17 cellular contexts compared by ENCODE assay signal in genomic region chr1:31198591-31198990, GRCh38. TPM values are rescaled to one million over a fixed set of nuclear protein-coding genes. Genes with fewer than 3 reads are reported as not detected.
DNase-seq lines count a peak whose midpoint lies in the region; ATAC-seq and TF ChIP-seq lines count a peak whose summit lies in the region.
"Had no signal": no experiment of that assay in that cellular context is flagged by ENCODE, and none has a peak within 500 bp of the region (broad histone marks: within the 10 kb centered on the region; RNA-seq: fewer than 3 reads in every experiment).

No MANE protein-coding gene starts in this region.

- 44 to 64% methylated on average over 2 to 6 of the region's 6 CpGs for WGBS in endodermal cell (ENCODE audit: insufficient coverage in 1 of 2, insufficient read length in 1 of 2), 2 experiments

- H3K4me1 ChIP-seq in endodermal cell (ENCODE audit: control insufficient read depth, insufficient read depth, low read length) = no peaks in the 10 kb centered on the region

- DNase-seq in H7 (peak; percentile 79), NCI-H69 (lab: John Stamatoyannopoulos, UW) (peak; percentile 56), endodermal cell (no peak), neural crest cell (ENCODE audit: low read depth, low spot score) (no peak), omental fat pad (ENCODE audit: low spot score) (no peak), occipital lobe (lab: John Stamatoyannopoulos, UW) (no peak), GM19238 (ENCODE audit: insufficient read length, low spot score) (no peak)
- DNase-seq: CD4-positive, CD25-positive, alpha-beta regulatory T cell; DMS79; NCI-H1105; NCI-H187; NCI-H345; NCI-H524; PC-3; Right ventricle myocardium superior had no signal

- H3K4me3 ChIP-seq in H7 (ENCODE audit: insufficient read depth, low read depth, low read length) = no peak overlapping the region
- no peak overlapping the region for H3K4me3 ChIP-seq in endodermal cell (ENCODE audit: low read length)

- ATAC-seq in omental fat pad (ENCODE audit: low FRiP score) = no peak
- ATAC-seq: HCT116, PC-3 had no signal

- peak overlapping the region; percentile 97 for H3K27ac ChIP-seq in endodermal cell (ENCODE audit: low read depth, low read length)

- H3K9ac ChIP-seq in endodermal cell (ENCODE audit: extremely low read depth, low read length, poor library complexity, severe bottlenecking) = no peak overlapping the region

- H3K9me3 Mint-ChIP-seq in endodermal cell (no peaks in the 10 kb centered on the region), neural crest cell (no peaks in the 10 kb centered on the region)
- H3K9me3 Mint-ChIP-seq: IgD-negative memory B cell had no signal

- no peaks in the 10 kb centered on the region for H3K27me3 ChIP-seq in H7 (ENCODE audit: control insufficient read depth, insufficient read depth, low read length)
- H3K27me3 ChIP-seq in endodermal cell (ENCODE audit: control insufficient read depth, insufficient read depth, low read length, poor library complexity, severe bottlenecking) = no peaks in the 10 kb centered on the region

- H3K27me3 Mint-ChIP-seq in endodermal cell (ENCODE audit: insufficient read depth) = no peaks in the 10 kb centered on the region
- H3K27me3 Mint-ChIP-seq in neural crest cell (ENCODE audit: low read depth) = no peaks in the 10 kb centered on the region

- no peaks in the 10 kb centered on the region for H3K9me3 ChIP-seq in endodermal cell (ENCODE audit: control insufficient read depth, low read length)

- no peaks in the 10 kb centered on the region for H3K36me3 Mint-ChIP-seq in endodermal cell (ENCODE audit: low read depth)
- H3K36me3 Mint-ChIP-seq in neural crest cell (ENCODE audit: low read depth) = no peaks in the 10 kb centered on the region
- H3K36me3 Mint-ChIP-seq: CD4-positive, CD25-positive, alpha-beta regulatory T cell had no signal

- H3K4me1 Mint-ChIP-seq in endodermal cell = peaks cover 5% of the 10 kb centered on the region
- peaks cover 33% of the 10 kb centered on the region for H3K4me1 Mint-ChIP-seq in neural crest cell
- H3K4me1 Mint-ChIP-seq: CD4-positive, CD25-positive, alpha-beta regulatory T cell; IgD-negative memory B cell had no signal

- H3K27ac Mint-ChIP-seq in endodermal cell (no peak overlapping the region), neural crest cell (ENCODE audit: unreplicated experiment) (peak overlapping the region; percentile 84)
- H3K27ac Mint-ChIP-seq: CD4-positive, CD25-positive, alpha-beta regulatory T cell; IgD-negative memory B cell had no signal

- TF ChIP-seq CTCF in endodermal cell (conservative IDR thresholded peaks at IDR 0.05) (no peak), neural crest cell (conservative IDR thresholded peaks at IDR 0.05) (no peak), omental fat pad (IDR thresholded peaks at IDR 0.05) (no peak)

- H3K36me3 ChIP-seq in H7 (replicated peaks; ENCODE audit: control insufficient read depth, insufficient read depth, low read length) (no peaks in the 10 kb centered on the region), endodermal cell (ENCODE audit: control insufficient read depth, insufficient read depth, low read length) (no peaks in the 10 kb centered on the region)

- H3K4me3 Mint-ChIP-seq in endodermal cell (no peak overlapping the region), neural crest cell (no peak overlapping the region)
- H3K4me3 Mint-ChIP-seq: CD4-positive, CD25-positive, alpha-beta regulatory T cell; IgD-negative memory B cell had no signal

RNA-seq across cellular contexts. Expression of gene NKAIN1, which starts 41.1 kb away (rescaled TPM):
- total RNA-seq in H7 (2014; rRNA removed; shearing (Covaris generic)) = 73.6 and 89.9 TPM in 2 replicates
- total RNA-seq in endodermal cell = 10 to 100 TPM in 1 of 2 donors, 1 to 10 TPM in 1; 7.0 to 13.2 TPM
- 74.2 TPM for polyA plus RNA-seq in endodermal cell (2013, experiment 1 of 2)
- polyA plus RNA-seq in endodermal cell (2013, experiment 2 of 2) = 73.3 TPM
- 73.2 and 79.7 TPM in 2 replicates for total RNA-seq in neural crest cell
- total RNA-seq in omental fat pad = not detected
- total RNA-seq in occipital lobe = 33.4 TPM
- total RNA-seq: CD4-positive, CD25-positive, alpha-beta regulatory T cell; Right ventricle myocardium superior had no signal
- polyA plus RNA-seq: CD4-positive, CD25-positive, alpha-beta regulatory T cell; IgD-negative memory B cell had no signal

Comparison
In these comparisons a context has a peak if more than half of its experiments do, and no peak if none do; other contexts are left out.
1. DNase-seq: peak in H7 (single experiment) and NCI-H69 (single experiment); none in endodermal cell (single experiment), neural crest cell (single experiment), omental fat pad (single experiment), occipital lobe (single experiment) and GM19238 (single experiment).
2. RNA of gene NKAIN1, which starts 41.1 kb away (total RNA-seq): 73.6 to 89.9 TPM in H7, 73.2 to 79.7 TPM in neural crest cell, 33.4 TPM in occipital lobe (single experiment) and 7.0 to 13.2 TPM in endodermal cell; not detected in omental fat pad; every median in the first group is over 4 times any median in the second.